ENCODE assay signal across 9 cellular contexts in genomic region chr17:82239401-82239925, GRCh38. TPM values are rescaled to one million over a fixed set of nuclear protein-coding genes. Genes with fewer than 3 reads are reported as not detected.
DNase-seq lines count a peak whose midpoint lies in the region; ATAC-seq and TF ChIP-seq lines count a peak whose summit lies in the region.
"Had no signal": no experiment of that assay in that cellular context is flagged by ENCODE, and none has a peak within 500 bp of the region (broad histone marks: within the 10 kb centered on the region; RNA-seq: fewer than 3 reads in every experiment).

No MANE protein-coding gene starts in this region.

- no peaks in the 10 kb centered on the region for H3K9me3 Mint-ChIP-seq in activated T-helper 17 cell treated with anti-CD3 and anti-CD28 coated beads, Interleukin-2, amount 50 U/mL, for 72 hours

- H3K4me1 Mint-ChIP-seq in activated T-helper 17 cell treated with anti-CD3 and anti-CD28 coated beads, Interleukin-2, amount 50 U/mL, for 72 hours = peaks cover 31% of the 10 kb centered on the region

- peaks cover 95% of the 10 kb centered on the region for H3K36me3 Mint-ChIP-seq in activated T-helper 17 cell treated with anti-CD3 and anti-CD28 coated beads, Interleukin-2, amount 50 U/mL, for 72 hours (ENCODE audit: low read depth)

- peaks cover 59% of the 10 kb centered on the region for H3K36me3 ChIP-seq in lower lobe of right lung
- peaks cover 36% of the 10 kb centered on the region for H3K36me3 ChIP-seq in upper lobe of right lung

- H3K4me3 Mint-ChIP-seq in activated T-helper 17 cell treated with anti-CD3 and anti-CD28 coated beads, Interleukin-2, amount 50 U/mL, for 72 hours = peak overlapping the region; percentile 65

- TF ChIP-seq CTCF in lower lobe of right lung (IDR thresholded peaks at IDR 0.05) (no peak), upper lobe of right lung (IDR thresholded peaks at IDR 0.05) (no peak), GM13976 (IDR thresholded peaks at IDR 0.05; ENCODE audit: borderline replicate concordance, control extremely low read depth, extremely low read depth, insufficient read depth, missing control alignments) (no peak)

- no peak overlapping the region for H3K27ac Mint-ChIP-seq in activated T-helper 17 cell treated with anti-CD3 and anti-CD28 coated beads, Interleukin-2, amount 50 U/mL, for 72 hours

- intact Hi-C loops in Right ventricle myocardium inferior (cut with DNase I) (no loop called here), left cardiac atrium (cut with DNase I) (loop anchor here in 1 of 2 donors (5.0 kb wide), 2 partner anchors 33 to 83 kb away; partner anchors contain the start of gene CSNK1D), lower lobe of right lung (cut with DNase I) (no loop called here), upper lobe of right lung (cut with DNase I) (loop anchor here (5.0 kb wide), 1 partner anchor 83 kb away; no protein-coding TSS in a partner anchor)

- peaks cover 86% of the 10 kb centered on the region for H3K4me1 ChIP-seq in lower lobe of right lung
- peaks cover 76% of the 10 kb centered on the region for H3K4me1 ChIP-seq in upper lobe of right lung

- H3K27ac ChIP-seq in lower lobe of right lung = peak overlapping the region; percentile 82
- H3K27ac ChIP-seq in upper lobe of right lung = peak overlapping the region; percentile 47

- no peaks in the 10 kb centered on the region for H3K27me3 Mint-ChIP-seq in activated T-helper 17 cell treated with anti-CD3 and anti-CD28 coated beads, Interleukin-2, amount 50 U/mL, for 72 hours

- in situ Hi-C loops in GM13976 (cut with MboI; ENCODE audit: low sequenced_read_pairs, unreplicated experiment) = no loop called here

- H3K27me3 ChIP-seq in lower lobe of right lung (ENCODE audit: low read depth) = no peaks in the 10 kb centered on the region
- H3K27me3 ChIP-seq in upper lobe of right lung = no peaks in the 10 kb centered on the region

- ATAC-seq in Right ventricle myocardium inferior (no peak), left cardiac atrium (no peak), lower lobe of right lung (no peak), upper lobe of right lung (no peak), HG02623 (IDR thresholded peaks at IDR 0.05; ENCODE audit: unreplicated experiment) (no peak)
- ATAC-seq in activated T-helper 17 cell treated with anti-CD3 and anti-CD28 coated beads, Interleukin-2, amount 50 U/mL, for 72 hours (replicated peaks) = peak; percentile 0

- DNase-seq in Right ventricle myocardium inferior (ENCODE audit: missing footprints) = peak; percentile 69
- DNase-seq in left cardiac atrium = no peak
- DNase-seq in lower lobe of right lung = peak; percentile 48
- no peak for DNase-seq in upper lobe of right lung
- no peak for DNase-seq in glomerular visceral epithelial cell (ENCODE audit: extremely low spot score)
- no peak for DNase-seq in GM13976 (ENCODE audit: low spot score)
- DNase-seq: NCI-H524 had no signal

- H3K9me3 ChIP-seq in lower lobe of right lung (no peaks in the 10 kb centered on the region), upper lobe of right lung (no peaks in the 10 kb centered on the region)

- peak overlapping the region; percentile 34 for H3K4me3 ChIP-seq in lower lobe of right lung
- H3K4me3 ChIP-seq in upper lobe of right lung = no peak overlapping the region

RNA-seq across cellular contexts. Expression of gene SLC16A3, which starts 10.6 kb away (rescaled TPM):
- 10.4 TPM for total RNA-seq in Right ventricle myocardium inferior
- total RNA-seq in left cardiac atrium = 10 to 100 TPM; 18.4 to 35.7 TPM
- 100 to 1,000 TPM; 167 to 309 TPM for total RNA-seq in activated T-helper 17 cell treated with anti-CD3 and anti-CD28 coated beads, Interleukin-2, amount 50 U/mL, for 72 hours
- total RNA-seq in lower lobe of right lung = 81.9 TPM
- total RNA-seq in upper lobe of right lung = 77.5 TPM

RNA-seq across cellular contexts. Expression of gene CCDC57, which starts 26.8 kb away (rescaled TPM):
- 7.9 TPM for total RNA-seq in Right ventricle myocardium inferior
- total RNA-seq in left cardiac atrium = 10 to 100 TPM; 11.9 to 17.2 TPM
- total RNA-seq in activated T-helper 17 cell treated with anti-CD3 and anti-CD28 coated beads, Interleukin-2, amount 50 U/mL, for 72 hours = 10 to 100 TPM; 36.9 to 37.7 TPM
- total RNA-seq in lower lobe of right lung = 63.4 TPM
- total RNA-seq in upper lobe of right lung = 50.5 TPM

RNA-seq across cellular contexts. Expression of gene CSNK1D, which starts 34.0 kb away (rescaled TPM):
- total RNA-seq in Right ventricle myocardium inferior (62.6 TPM), left cardiac atrium (10 to 100 TPM; 63.6 to 88.2 TPM), lower lobe of right lung (146 TPM), upper lobe of right lung (150 TPM)
- total RNA-seq in activated T-helper 17 cell treated with anti-CD3 and anti-CD28 coated beads, Interleukin-2, amount 50 U/mL, for 72 hours = 100 to 1,000 TPM; 140 to 142 TPM

Comparison
In these comparisons a context has a peak if more than half of its experiments do, and no peak if none do; other contexts are left out.
1. DNase-seq: peak in Right ventricle myocardium inferior (single experiment) and lower lobe of right lung (single experiment); none in left cardiac atrium (single experiment), upper lobe of right lung (single experiment), glomerular visceral epithelial cell (single experiment) and GM13976 (single experiment).